ENCODE assay signal across 8 cellular contexts in the genomic region with DNA sequence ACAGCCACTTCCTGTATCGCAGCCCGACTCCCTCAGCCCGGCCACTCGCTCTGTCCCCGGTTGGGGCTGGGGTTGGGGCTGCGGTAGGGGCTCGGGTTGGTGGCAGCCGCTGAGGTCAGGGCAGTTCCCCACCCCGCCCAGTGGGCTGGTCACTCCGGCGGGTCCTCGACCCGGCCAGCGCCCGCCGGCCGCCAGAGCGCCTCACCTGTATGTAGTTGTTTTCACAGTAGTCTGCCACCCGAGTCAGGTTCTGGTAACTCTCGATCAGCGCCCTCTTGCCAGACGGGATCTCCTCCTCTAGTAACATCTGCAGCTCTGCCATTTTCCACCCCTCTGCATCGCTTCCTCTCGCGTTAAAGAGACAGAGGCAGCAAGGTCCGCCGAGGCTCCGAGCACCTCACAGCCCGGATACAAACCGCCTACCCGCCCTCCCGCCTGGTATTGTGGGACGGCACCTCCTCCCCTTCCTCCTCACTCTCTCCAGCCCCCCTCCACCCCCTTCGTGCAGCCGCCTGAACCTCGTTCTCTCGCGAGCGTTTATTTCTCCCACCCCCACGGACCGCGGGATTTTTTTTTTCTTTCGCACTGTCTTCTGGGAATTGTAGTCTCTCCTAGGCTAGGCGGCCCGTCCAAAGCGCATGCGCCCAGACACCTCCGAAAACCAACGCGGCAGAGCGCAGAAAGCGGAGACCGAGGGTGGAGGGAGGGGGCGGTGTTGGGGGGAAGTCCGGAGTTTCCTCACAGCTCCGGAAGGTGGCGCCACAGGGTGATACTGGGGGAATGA. TPM values are rescaled to one million over a fixed set of nuclear protein-coding genes. Genes with fewer than 3 reads are reported as not detected.
A peak's percentile ranks its signal among the peaks of the same experiment; 100 is the strongest.
DNase-seq lines count a peak whose midpoint lies in the region; ATAC-seq and TF ChIP-seq lines count a peak whose summit lies in the region.

A gene (minus strand): TSS at position 417 of the 784 bp plus-strand sequence. CDS start 95 bp downstream, at position 322.

- DNase-seq in COLO668 (lab: John Stamatoyannopoulos, UW; ENCODE audit: unreplicated experiment) (peak; percentile 91), HS-5 (ENCODE audit: low read depth) (peak; percentile 85), lower lobe of right lung (peak; percentile 98)
- peak; percentile 85 for DNase-seq in NK-92 treated with Interleukin-12 subunit alpha and Interleukin-12 subunit beta, amount 100 ng/mL, for 24 hours (lab: John Stamatoyannopoulos, UW)
- peak; percentile 97 for DNase-seq in activated CD8-positive, alpha-beta memory T cell treated with anti-CD3 and anti-CD28 coated beads for 24 hours
- peak; percentile 96 for DNase-seq in effector CD4-positive, alpha-beta T cell
- DNase-seq in stimulated activated CD4-positive, alpha-beta T cell treated with anti-CD3 and anti-CD28 coated beads, TNF-alpha, amount 100 ng/mL, for 24 hours (ENCODE audit: low read depth in 3 of 3): peak; percentile 95 to 96 (median 96)

- H3K27ac ChIP-seq in lower lobe of right lung: peak within 1 kb of the TSS; percentile 98

- intact Hi-C loops in lower lobe of right lung (cut with DNase I): no loop called here

- ATAC-seq in GM19467 (IDR thresholded peaks at IDR 0.05; ENCODE audit: unreplicated experiment) (peak; percentile 71), lower lobe of right lung (peak; percentile 97 to 98)

- no peaks in the 10 kb centered on the region for H3K9me3 ChIP-seq in lower lobe of right lung

- no peaks in the 10 kb centered on the region for H3K27me3 ChIP-seq in lower lobe of right lung (ENCODE audit: low read depth)

- TF ChIP-seq CTCF in lower lobe of right lung (IDR thresholded peaks at IDR 0.05): peak; percentile 78

- peaks cover 35% of the 10 kb centered on the region for H3K4me1 ChIP-seq in lower lobe of right lung

- no peaks in the 10 kb centered on the region for H3K36me3 ChIP-seq in lower lobe of right lung

- peak within 1 kb of the TSS; percentile 99 for H3K4me3 ChIP-seq in lower lobe of right lung

RNA-seq across cellular contexts. Expression of the gene that starts here (rescaled TPM):
- 65.1 TPM for total RNA-seq in lower lobe of right lung

Comparison
In these comparisons a context has a peak if more than half of its experiments do, and no peak if none do; other contexts are left out.
1. Peak in every context shown above with its lines: DNase-seq, ATAC-seq, H3K4me3 ChIP-seq and H3K27ac ChIP-seq.